In genomic region chr1:25818569-25818968, GRCh38 we compare ENCODE assay signal across 2 cellular contexts.
TF ChIP-seq lines count a peak whose summit lies in the region.

No MANE protein-coding gene starts in this region.

TF ChIP-seq in HCT116, 20 proteins besides CTCF, POLR2A, EP300 and RAD21 (continued from another document):
- no peak for TF ChIP-seq YY1 (IDR thresholded peaks at IDR 0.05; ENCODE audit: extremely low read depth, insufficient replicate concordance, low read depth, low read length)
- no peak for TF ChIP-seq CEBPB (IDR thresholded peaks at IDR 0.05; ENCODE audit: low read depth)
- TF ChIP-seq POLR2AphosphoS5 (IDR thresholded peaks at IDR 0.05; ENCODE audit: low read depth, low read length) = no peak
- TF ChIP-seq ZFX (IDR thresholded peaks at IDR 0.05) = no peak
- TF ChIP-seq, protein P1, sequence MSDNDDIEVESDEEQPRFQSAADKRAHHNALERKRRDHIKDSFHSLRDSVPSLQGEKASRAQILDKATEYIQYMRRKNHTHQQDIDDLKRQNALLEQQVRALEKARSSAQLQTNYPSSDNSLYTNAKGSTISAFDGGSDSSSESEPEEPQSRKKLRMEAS (IDR thresholded peaks at IDR 0.05) = no peak
- no peak for TF ChIP-seq EZH2phosphoT487 (IDR thresholded peaks at IDR 0.05; ENCODE audit: borderline replicate concordance)
- no peak for TF ChIP-seq EZH2 (IDR thresholded peaks at IDR 0.05)
- no peak for TF ChIP-seq SRF (IDR thresholded peaks at IDR 0.05; ENCODE audit: low read depth)
- TF ChIP-seq ZNF274 (IDR thresholded peaks at IDR 0.05; ENCODE audit: low read depth, low read length) = no peak
- TF ChIP-seq CBX3 (IDR thresholded peaks at IDR 0.05; ENCODE audit: low read depth) = no peak
- TF ChIP-seq, protein P2, sequence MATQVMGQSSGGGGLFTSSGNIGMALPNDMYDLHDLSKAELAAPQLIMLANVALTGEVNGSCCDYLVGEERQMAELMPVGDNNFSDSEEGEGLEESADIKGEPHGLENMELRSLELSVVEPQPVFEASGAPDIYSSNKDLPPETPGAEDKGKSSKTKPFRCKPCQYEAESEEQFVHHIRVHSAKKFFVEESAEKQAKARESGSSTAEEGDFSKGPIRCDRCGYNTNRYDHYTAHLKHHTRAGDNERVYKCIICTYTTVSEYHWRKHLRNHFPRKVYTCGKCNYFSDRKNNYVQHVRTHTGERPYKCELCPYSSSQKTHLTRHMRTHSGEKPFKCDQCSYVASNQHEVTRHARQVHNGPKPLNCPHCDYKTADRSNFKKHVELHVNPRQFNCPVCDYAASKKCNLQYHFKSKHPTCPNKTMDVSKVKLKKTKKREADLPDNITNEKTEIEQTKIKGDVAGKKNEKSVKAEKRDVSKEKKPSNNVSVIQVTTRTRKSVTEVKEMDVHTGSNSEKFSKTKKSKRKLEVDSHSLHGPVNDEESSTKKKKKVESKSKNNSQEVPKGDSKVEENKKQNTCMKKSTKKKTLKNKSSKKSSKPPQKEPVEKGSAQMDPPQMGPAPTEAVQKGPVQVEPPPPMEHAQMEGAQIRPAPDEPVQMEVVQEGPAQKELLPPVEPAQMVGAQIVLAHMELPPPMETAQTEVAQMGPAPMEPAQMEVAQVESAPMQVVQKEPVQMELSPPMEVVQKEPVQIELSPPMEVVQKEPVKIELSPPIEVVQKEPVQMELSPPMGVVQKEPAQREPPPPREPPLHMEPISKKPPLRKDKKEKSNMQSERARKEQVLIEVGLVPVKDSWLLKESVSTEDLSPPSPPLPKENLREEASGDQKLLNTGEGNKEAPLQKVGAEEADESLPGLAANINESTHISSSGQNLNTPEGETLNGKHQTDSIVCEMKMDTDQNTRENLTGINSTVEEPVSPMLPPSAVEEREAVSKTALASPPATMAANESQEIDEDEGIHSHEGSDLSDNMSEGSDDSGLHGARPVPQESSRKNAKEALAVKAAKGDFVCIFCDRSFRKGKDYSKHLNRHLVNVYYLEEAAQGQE (IDR thresholded peaks at IDR 0.05; ENCODE audit: low read depth) = no peak
- TF ChIP-seq EGR1 (IDR thresholded peaks at IDR 0.05; ENCODE audit: low read depth) = no peak
TF ChIP-seq in HCT116: peak in this region for 0.

TF ChIP-seq in WTC11, 78 proteins besides CTCF, POLR2A, EP300 and RAD21 (continued from another document):
- TF ChIP-seq, protein P3, sequence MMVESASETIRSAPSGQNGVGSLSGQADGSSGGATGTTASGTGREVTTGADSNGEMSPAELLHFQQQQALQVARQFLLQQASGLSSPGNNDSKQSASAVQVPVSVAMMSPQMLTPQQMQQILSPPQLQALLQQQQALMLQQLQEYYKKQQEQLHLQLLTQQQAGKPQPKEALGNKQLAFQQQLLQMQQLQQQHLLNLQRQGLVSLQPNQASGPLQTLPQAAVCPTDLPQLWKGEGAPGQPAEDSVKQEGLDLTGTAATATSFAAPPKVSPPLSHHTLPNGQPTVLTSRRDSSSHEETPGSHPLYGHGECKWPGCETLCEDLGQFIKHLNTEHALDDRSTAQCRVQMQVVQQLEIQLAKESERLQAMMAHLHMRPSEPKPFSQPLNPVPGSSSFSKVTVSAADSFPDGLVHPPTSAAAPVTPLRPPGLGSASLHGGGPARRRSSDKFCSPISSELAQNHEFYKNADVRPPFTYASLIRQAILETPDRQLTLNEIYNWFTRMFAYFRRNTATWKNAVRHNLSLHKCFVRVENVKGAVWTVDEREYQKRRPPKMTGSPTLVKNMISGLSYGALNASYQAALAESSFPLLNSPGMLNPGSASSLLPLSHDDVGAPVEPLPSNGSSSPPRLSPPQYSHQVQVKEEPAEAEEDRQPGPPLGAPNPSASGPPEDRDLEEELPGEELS (CRISPR knock-in tag; IDR thresholded peaks at IDR 0.05) = no peak
- TF ChIP-seq FOXJ3 (CRISPR knock-in tag; IDR thresholded peaks at IDR 0.05; ENCODE audit: borderline replicate concordance) = no peak
- TF ChIP-seq ZBTB43 (CRISPR knock-in tag; IDR thresholded peaks at IDR 0.05) = no peak
- TF ChIP-seq, protein P4, sequence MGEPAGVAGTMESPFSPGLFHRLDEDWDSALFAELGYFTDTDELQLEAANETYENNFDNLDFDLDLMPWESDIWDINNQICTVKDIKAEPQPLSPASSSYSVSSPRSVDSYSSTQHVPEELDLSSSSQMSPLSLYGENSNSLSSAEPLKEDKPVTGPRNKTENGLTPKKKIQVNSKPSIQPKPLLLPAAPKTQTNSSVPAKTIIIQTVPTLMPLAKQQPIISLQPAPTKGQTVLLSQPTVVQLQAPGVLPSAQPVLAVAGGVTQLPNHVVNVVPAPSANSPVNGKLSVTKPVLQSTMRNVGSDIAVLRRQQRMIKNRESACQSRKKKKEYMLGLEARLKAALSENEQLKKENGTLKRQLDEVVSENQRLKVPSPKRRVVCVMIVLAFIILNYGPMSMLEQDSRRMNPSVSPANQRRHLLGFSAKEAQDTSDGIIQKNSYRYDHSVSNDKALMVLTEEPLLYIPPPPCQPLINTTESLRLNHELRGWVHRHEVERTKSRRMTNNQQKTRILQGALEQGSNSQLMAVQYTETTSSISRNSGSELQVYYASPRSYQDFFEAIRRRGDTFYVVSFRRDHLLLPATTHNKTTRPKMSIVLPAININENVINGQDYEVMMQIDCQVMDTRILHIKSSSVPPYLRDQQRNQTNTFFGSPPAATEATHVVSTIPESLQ (CRISPR knock-in tag; IDR thresholded peaks at IDR 0.05) = no peak
- TF ChIP-seq PREB (CRISPR knock-in tag; IDR thresholded peaks at IDR 0.05; ENCODE audit: borderline replicate concordance) = no peak
- no peak for TF ChIP-seq MYBL2 (CRISPR knock-in tag; IDR thresholded peaks at IDR 0.05)
- no peak for TF ChIP-seq TCF7 (CRISPR knock-in tag; IDR thresholded peaks at IDR 0.05; ENCODE audit: low read depth)
- no peak for TF ChIP-seq ZNF138 (CRISPR knock-in tag; conservative IDR thresholded peaks at IDR 0.05)
- TF ChIP-seq, protein P5, sequence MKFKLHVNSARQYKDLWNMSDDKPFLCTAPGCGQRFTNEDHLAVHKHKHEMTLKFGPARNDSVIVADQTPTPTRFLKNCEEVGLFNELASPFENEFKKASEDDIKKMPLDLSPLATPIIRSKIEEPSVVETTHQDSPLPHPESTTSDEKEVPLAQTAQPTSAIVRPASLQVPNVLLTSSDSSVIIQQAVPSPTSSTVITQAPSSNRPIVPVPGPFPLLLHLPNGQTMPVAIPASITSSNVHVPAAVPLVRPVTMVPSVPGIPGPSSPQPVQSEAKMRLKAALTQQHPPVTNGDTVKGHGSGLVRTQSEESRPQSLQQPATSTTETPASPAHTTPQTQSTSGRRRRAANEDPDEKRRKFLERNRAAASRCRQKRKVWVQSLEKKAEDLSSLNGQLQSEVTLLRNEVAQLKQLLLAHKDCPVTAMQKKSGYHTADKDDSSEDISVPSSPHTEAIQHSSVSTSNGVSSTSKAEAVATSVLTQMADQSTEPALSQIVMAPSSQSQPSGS (CRISPR knock-in tag; IDR thresholded peaks at IDR 0.05; ENCODE audit: borderline replicate concordance, low read depth) = no peak
- TF ChIP-seq FOXK1 (CRISPR knock-in tag; IDR thresholded peaks at IDR 0.05) = no peak
- no peak for TF ChIP-seq OVOL2 (CRISPR knock-in tag; IDR thresholded peaks at IDR 0.05; ENCODE audit: borderline replicate concordance)
- TF ChIP-seq HMGXB4 (CRISPR knock-in tag; IDR thresholded peaks at IDR 0.05) = no peak
- TF ChIP-seq CBFB (CRISPR knock-in tag; IDR thresholded peaks at IDR 0.05; ENCODE audit: low read depth) = no peak
- TF ChIP-seq EMX1 (CRISPR knock-in tag; IDR thresholded peaks at IDR 0.05) = no peak
- TF ChIP-seq GTF2I (CRISPR knock-in tag; conservative IDR thresholded peaks at IDR 0.05) = no peak
- TF ChIP-seq, protein P6, sequence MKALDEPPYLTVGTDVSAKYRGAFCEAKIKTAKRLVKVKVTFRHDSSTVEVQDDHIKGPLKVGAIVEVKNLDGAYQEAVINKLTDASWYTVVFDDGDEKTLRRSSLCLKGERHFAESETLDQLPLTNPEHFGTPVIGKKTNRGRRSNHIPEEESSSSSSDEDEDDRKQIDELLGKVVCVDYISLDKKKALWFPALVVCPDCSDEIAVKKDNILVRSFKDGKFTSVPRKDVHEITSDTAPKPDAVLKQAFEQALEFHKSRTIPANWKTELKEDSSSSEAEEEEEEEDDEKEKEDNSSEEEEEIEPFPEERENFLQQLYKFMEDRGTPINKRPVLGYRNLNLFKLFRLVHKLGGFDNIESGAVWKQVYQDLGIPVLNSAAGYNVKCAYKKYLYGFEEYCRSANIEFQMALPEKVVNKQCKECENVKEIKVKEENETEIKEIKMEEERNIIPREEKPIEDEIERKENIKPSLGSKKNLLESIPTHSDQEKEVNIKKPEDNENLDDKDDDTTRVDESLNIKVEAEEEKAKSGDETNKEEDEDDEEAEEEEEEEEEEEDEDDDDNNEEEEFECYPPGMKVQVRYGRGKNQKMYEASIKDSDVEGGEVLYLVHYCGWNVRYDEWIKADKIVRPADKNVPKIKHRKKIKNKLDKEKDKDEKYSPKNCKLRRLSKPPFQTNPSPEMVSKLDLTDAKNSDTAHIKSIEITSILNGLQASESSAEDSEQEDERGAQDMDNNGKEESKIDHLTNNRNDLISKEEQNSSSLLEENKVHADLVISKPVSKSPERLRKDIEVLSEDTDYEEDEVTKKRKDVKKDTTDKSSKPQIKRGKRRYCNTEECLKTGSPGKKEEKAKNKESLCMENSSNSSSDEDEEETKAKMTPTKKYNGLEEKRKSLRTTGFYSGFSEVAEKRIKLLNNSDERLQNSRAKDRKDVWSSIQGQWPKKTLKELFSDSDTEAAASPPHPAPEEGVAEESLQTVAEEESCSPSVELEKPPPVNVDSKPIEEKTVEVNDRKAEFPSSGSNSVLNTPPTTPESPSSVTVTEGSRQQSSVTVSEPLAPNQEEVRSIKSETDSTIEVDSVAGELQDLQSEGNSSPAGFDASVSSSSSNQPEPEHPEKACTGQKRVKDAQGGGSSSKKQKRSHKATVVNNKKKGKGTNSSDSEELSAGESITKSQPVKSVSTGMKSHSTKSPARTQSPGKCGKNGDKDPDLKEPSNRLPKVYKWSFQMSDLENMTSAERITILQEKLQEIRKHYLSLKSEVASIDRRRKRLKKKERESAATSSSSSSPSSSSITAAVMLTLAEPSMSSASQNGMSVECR (CRISPR knock-in tag; IDR thresholded peaks at IDR 0.05; ENCODE audit: borderline replicate concordance) = no peak
